In the genomic region with DNA sequence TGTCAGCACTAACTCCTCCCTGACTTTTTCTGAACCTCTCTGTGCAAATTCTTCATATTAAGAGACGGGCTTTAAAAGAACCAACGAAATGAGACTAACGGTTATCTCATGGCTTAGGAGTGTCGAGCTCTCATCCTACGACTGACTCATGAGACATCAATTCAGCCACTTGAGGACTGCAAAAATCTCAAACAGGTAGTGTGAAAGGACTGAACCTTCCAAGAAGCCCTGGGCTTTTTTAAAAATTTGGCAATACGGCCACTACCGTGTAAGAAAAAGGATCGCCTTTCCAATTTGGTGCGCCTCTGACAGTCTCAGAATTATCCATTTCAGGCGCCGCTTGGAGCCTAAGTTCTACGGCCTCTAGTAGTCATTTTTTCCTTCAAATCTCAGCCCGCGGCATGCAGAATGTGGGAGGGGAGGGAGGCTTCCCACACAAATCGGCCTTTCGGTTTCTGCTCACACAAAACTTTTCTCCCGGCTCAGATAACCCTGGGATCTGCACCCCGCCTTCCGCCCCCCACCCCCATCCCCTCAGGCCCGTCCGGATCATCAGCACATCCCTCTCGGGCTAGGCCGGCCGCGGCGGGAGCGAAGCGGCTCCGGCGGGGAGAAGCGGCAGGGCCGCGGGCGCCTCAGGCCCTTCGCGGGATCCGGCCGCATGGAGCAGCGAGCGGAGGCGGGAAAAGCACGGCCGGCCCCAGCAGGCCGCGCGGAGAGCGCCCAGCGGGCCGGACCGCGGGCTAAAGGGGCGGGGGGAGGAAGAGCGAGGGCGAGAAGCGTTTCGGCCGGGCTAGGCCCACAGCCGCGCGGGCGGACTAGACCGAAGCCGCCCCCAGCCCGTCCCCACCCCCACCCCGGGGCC, we compare ENCODE assay signal across 1 cellular context.
A peak's percentile ranks its signal among the peaks of the same experiment; 100 is the strongest.
TF ChIP-seq lines count a peak whose summit lies in the region.

No MANE protein-coding gene starts in this region.

TF ChIP-seq in GM12878, 131 proteins besides CTCF, POLR2A, EP300 and RAD21 (continued from another document):
- TF ChIP-seq, protein P1, sequence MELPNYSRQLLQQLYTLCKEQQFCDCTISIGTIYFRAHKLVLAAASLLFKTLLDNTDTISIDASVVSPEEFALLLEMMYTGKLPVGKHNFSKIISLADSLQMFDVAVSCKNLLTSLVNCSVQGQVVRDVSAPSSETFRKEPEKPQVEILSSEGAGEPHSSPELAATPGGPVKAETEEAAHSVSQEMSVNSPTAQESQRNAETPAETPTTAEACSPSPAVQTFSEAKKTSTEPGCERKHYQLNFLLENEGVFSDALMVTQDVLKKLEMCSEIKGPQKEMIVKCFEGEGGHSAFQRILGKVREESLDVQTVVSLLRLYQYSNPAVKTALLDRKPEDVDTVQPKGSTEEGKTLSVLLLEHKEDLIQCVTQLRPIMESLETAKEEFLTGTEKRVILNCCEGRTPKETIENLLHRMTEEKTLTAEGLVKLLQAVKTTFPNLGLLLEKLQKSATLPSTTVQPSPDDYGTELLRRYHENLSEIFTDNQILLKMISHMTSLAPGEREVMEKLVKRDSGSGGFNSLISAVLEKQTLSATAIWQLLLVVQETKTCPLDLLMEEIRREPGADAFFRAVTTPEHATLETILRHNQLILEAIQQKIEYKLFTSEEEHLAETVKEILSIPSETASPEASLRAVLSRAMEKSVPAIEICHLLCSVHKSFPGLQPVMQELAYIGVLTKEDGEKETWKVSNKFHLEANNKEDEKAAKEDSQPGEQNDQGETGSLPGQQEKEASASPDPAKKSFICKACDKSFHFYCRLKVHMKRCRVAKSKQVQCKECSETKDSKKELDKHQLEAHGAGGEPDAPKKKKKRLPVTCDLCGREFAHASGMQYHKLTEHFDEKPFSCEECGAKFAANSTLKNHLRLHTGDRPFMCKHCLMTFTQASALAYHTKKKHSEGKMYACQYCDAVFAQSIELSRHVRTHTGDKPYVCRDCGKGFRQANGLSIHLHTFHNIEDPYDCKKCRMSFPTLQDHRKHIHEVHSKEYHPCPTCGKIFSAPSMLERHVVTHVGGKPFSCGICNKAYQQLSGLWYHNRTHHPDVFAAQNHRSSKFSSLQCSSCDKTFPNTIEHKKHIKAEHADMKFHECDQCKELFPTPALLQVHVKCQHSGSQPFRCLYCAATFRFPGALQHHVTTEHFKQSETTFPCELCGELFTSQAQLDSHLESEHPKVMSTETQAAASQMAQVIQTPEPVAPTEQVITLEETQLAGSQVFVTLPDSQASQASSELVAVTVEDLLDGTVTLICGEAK (IDR thresholded peaks at IDR 0.05; ENCODE audit: borderline replicate concordance), result no peak
- TF ChIP-seq, protein P2, sequence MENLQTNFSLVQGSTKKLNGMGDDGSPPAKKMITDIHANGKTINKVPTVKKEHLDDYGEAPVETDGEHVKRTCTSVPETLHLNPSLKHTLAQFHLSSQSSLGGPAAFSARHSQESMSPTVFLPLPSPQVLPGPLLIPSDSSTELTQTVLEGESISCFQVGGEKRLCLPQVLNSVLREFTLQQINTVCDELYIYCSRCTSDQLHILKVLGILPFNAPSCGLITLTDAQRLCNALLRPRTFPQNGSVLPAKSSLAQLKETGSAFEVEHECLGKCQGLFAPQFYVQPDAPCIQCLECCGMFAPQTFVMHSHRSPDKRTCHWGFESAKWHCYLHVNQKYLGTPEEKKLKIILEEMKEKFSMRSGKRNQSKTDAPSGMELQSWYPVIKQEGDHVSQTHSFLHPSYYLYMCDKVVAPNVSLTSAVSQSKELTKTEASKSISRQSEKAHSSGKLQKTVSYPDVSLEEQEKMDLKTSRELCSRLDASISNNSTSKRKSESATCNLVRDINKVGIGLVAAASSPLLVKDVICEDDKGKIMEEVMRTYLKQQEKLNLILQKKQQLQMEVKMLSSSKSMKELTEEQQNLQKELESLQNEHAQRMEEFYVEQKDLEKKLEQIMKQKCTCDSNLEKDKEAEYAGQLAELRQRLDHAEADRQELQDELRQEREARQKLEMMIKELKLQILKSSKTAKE (IDR thresholded peaks at IDR 0.05; ENCODE audit: low read depth, poor library complexity, severe bottlenecking), result no peak
- TF ChIP-seq SMARCA5 (IDR thresholded peaks at IDR 0.05) (0 out of 2 replicates have a peak, but pooled peaks have one; percentile 42), LARP7 (IDR thresholded peaks at IDR 0.05) (peak; percentile 71; the same call in 1 of the 2 replicates), MYC (IDR thresholded peaks at IDR 0.05; ENCODE audit: insufficient read depth, insufficient read length, insufficient replicate concordance, low read length, severe bottlenecking) (peak; percentile 19), ZNF24 (IDR thresholded peaks at IDR 0.05) (0 out of 2 replicates have a peak, but pooled peaks have one; percentile 37)
- TF ChIP-seq, protein P3, sequence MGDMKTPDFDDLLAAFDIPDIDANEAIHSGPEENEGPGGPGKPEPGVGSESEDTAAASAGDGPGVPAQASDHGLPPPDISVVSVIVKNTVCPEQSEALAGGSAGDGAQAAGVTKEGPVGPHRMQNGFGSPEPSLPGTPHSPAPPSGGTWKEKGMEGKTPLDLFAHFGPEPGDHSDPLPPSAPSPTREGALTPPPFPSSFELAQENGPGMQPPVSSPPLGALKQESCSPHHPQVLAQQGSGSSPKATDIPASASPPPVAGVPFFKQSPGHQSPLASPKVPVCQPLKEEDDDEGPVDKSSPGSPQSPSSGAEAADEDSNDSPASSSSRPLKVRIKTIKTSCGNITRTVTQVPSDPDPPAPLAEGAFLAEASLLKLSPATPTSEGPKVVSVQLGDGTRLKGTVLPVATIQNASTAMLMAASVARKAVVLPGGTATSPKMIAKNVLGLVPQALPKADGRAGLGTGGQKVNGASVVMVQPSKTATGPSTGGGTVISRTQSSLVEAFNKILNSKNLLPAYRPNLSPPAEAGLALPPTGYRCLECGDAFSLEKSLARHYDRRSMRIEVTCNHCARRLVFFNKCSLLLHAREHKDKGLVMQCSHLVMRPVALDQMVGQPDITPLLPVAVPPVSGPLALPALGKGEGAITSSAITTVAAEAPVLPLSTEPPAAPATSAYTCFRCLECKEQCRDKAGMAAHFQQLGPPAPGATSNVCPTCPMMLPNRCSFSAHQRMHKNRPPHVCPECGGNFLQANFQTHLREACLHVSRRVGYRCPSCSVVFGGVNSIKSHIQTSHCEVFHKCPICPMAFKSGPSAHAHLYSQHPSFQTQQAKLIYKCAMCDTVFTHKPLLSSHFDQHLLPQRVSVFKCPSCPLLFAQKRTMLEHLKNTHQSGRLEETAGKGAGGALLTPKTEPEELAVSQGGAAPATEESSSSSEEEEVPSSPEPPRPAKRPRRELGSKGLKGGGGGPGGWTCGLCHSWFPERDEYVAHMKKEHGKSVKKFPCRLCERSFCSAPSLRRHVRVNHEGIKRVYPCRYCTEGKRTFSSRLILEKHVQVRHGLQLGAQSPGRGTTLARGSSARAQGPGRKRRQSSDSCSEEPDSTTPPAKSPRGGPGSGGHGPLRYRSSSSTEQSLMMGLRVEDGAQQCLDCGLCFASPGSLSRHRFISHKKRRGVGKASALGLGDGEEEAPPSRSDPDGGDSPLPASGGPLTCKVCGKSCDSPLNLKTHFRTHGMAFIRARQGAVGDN (IDR thresholded peaks at IDR 0.05), result 0 out of 2 replicates have a peak, but pooled peaks have one; percentile 32
